Comparison of ENCODE assay signal across 9 cellular contexts in the genomic region with DNA sequence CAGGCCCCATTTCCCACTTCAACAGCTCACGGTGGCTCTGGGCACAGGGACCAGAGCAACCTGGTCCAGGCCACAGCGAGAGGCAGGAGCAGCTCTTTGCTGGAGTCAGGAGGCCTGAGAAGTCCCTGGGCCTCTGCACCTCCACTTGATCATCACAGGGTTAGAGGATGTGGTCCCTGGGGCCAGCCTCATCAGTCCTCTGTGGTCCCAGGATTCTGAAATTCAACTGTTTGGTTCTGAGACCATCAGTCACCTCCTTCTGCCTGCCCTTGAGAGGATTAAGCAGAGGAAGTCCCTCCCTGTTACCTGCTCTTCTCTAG. TPM values are rescaled to one million over a fixed set of nuclear protein-coding genes. Genes with fewer than 3 reads are reported as not detected.
DNase-seq lines count a peak whose midpoint lies in the region; ATAC-seq and TF ChIP-seq lines count a peak whose summit lies in the region.
"Had no signal": no experiment of that assay in that cellular context is flagged by ENCODE, and none has a peak within 500 bp of the region (broad histone marks: within the 10 kb centered on the region; RNA-seq: fewer than 3 reads in every experiment).

No MANE protein-coding gene starts in this region.

- H3K9me3 ChIP-seq in Caco-2 = peaks cover 4% of the 10 kb centered on the region; the same call in 1 of the 2 replicates
- peaks cover 0 to 10% (median 0%) of the 10 kb centered on the region in 3 donors for H3K9me3 ChIP-seq in gastroesophageal sphincter
- H3K9me3 ChIP-seq in gastrocnemius medialis = no peaks in the 10 kb centered on the region

- TF ChIP-seq POLR2A in gastroesophageal sphincter (IDR thresholded peaks at IDR 0.05) = no peak
- TF ChIP-seq POLR2A in gastrocnemius medialis (IDR thresholded peaks at IDR 0.05) = no peak

- H3K36me3 ChIP-seq in Caco-2 (ENCODE audit: control insufficient read depth, insufficient read depth, low read length) = no peaks in the 10 kb centered on the region
- H3K36me3 ChIP-seq in gastroesophageal sphincter = no peaks in the 10 kb centered on the region
- no peaks in the 10 kb centered on the region for H3K36me3 ChIP-seq in gastrocnemius medialis

- ATAC-seq in gastroesophageal sphincter = no peak
- no peak for ATAC-seq in gastrocnemius medialis
- ATAC-seq in GM21786 (IDR thresholded peaks at IDR 0.05; ENCODE audit: unreplicated experiment) = no peak

- peak overlapping the region; percentile 70 for H3K27ac Mint-ChIP-seq in Caco-2 (ENCODE audit: unreplicated experiment)

- WGBS in gastroesophageal sphincter (ENCODE audit: low coverage in 1 of 2), 2 donors = no CpG with 5 or more reads among the region's 2 CpGs

- no peak overlapping the region for H3K4me3 Mint-ChIP-seq in Caco-2 (ENCODE audit: unreplicated experiment)

- no TSS peak for BruUV-seq in Caco-2 (replicated peaks; lab: Mats Ljungman, UMichigan)

- H3K4me1 ChIP-seq in Caco-2 = peaks cover 49% of the 10 kb centered on the region
- peaks cover 3 to 67% (median 55%) of the 10 kb centered on the region in 3 donors for H3K4me1 ChIP-seq in gastroesophageal sphincter
- peaks cover 40 to 52% of the 10 kb centered on the region in 2 donors for H3K4me1 ChIP-seq in gastrocnemius medialis

- H3K27ac ChIP-seq in RWPE1 = peak overlapping the region; percentile 93
- peak overlapping the region in 3 of 4 donors; percentile 71 to 78 (median 75) for H3K27ac ChIP-seq in gastroesophageal sphincter
- H3K27ac ChIP-seq in gastrocnemius medialis = peak overlapping the region; percentile 60 to 80 (median 70)

- peaks cover 8% of the 10 kb centered on the region for H3K9me3 Mint-ChIP-seq in Caco-2 (ENCODE audit: unreplicated experiment)

- DNase-seq in Caco-2 (no peak), RWPE1 (ENCODE audit: low spot score) (no peak), gastrocnemius medialis (no peak), COR-L47 (lab: John Stamatoyannopoulos, UW) (no peak), medulla oblongata (ENCODE audit: extremely low spot score) (no peak), NCI-H2081 (lab: John Stamatoyannopoulos, UW) (no peak)
- DNase-seq: NK-92 treated with Interleukin-12 subunit alpha and Interleukin-12 subunit beta, amount 100 ng/mL, for 24 hours had no signal

- no peaks in the 10 kb centered on the region for H3K27me3 Mint-ChIP-seq in Caco-2 (ENCODE audit: insufficient read depth, unreplicated experiment)

- CTCF ChIA-PET in Caco-2 (lab: Charles Lee) (no interaction called here), RWPE1 (lab: Yijun Ruan, JAX) (no interaction called here)

- intact Hi-C loops in Caco-2 (cut with micrococcal nuclease; ENCODE audit: unreplicated experiment) = no loop called here
- intact Hi-C loops in gastrocnemius medialis (cut with DNase I; ENCODE audit: low total_unique reads) = no loop called here

- peaks cover 56% of the 10 kb centered on the region for H3K4me1 Mint-ChIP-seq in Caco-2 (ENCODE audit: low read depth, unreplicated experiment)

- H3K4me3 ChIP-seq in Caco-2 (ENCODE audit: low read depth, low read length) = no peak overlapping the region
- no peak overlapping the region for H3K4me3 ChIP-seq in gastroesophageal sphincter
- H3K4me3 ChIP-seq in gastrocnemius medialis = no peak overlapping the region

- in situ Hi-C loops in gastrocnemius medialis (cut with MboI; ENCODE audit: low sequenced_read_pairs in 4 of 4) = no loop called here

- no peak for TF ChIP-seq EP300 in gastroesophageal sphincter (IDR thresholded peaks at IDR 0.05)

- H3K27me3 ChIP-seq in Caco-2 (replicated peaks; ENCODE audit: control insufficient read depth, insufficient read depth, low read length) = no peaks in the 10 kb centered on the region
- peaks cover 4% of the 10 kb centered on the region for H3K27me3 ChIP-seq in gastroesophageal sphincter
- H3K27me3 ChIP-seq in gastrocnemius medialis = no peaks in the 10 kb centered on the region

- TF ChIP-seq CTCF in Caco-2 (IDR thresholded peaks at IDR 0.05; ENCODE audit: insufficient read depth in 1 of 2, low read depth in 1 of 2, low read length in 1 of 2, severe bottlenecking in 1 of 2, unreplicated experiment in 1 of 2) = no peak
- TF ChIP-seq CTCF in RWPE1 (conservative IDR thresholded peaks at IDR 0.05; ENCODE audit: low read depth) = no peak
- TF ChIP-seq CTCF in gastroesophageal sphincter (IDR thresholded peaks at IDR 0.05) = no peak
- TF ChIP-seq CTCF in gastrocnemius medialis (IDR thresholded peaks at IDR 0.05 in 4 of 5, conservative IDR thresholded peaks at IDR 0.05 in 1 of 5) = no peak

- POLR2A ChIA-PET in Caco-2 (lab: Charles Lee) = no interaction called here
- POLR2A ChIA-PET in RWPE1 (lab: Yijun Ruan, JAX; ENCODE audit: low non-redundant PET) = no interaction called here

- H3K36me3 Mint-ChIP-seq in Caco-2 (ENCODE audit: insufficient read depth, unreplicated experiment) = peaks cover 18% of the 10 kb centered on the region

RNA-seq across cellular contexts. Expression of a gene that starts 24.9 kb away (rescaled TPM):
- total RNA-seq in Caco-2 (2022) = 4.4 and 5.2 TPM in 2 replicates
- 100 to 1,000 TPM; 102 to 223 (median 171) TPM for total RNA-seq in gastroesophageal sphincter
- total RNA-seq in gastrocnemius medialis = 10 to 100 TPM; 52.4 to 78.1 (median 62.3) TPM
